Comparison of ENCODE assay signal across 4 cellular contexts in the genomic region with DNA sequence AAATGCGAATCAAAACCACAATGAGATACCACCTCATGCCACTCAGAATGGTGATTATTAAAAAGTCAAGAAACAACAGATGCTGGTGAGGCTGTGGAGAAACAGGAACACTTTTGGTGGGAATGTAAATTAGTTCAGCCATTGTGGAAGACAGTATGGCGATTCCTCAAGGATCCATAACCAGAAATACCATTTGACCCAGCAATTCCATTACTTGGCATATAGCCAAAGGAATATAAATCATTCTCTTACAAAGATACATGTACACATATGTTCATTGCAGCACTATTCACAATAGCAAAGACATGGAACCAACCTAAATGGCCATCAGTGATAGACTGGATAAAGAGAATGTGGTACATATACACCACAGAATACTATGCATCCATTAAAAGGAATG. TPM values are rescaled to one million over a fixed set of nuclear protein-coding genes. Genes with fewer than 3 reads are reported as not detected.
"Had no signal": no experiment of that assay in that cellular context is flagged by ENCODE, and none has a peak within 500 bp of the region (broad histone marks: within the 10 kb centered on the region; RNA-seq: fewer than 3 reads in every experiment).

No MANE protein-coding gene starts in this region.

RNA-seq across cellular contexts. Expression of gene TMEM178A, which starts 9.5 kb away (rescaled TPM):
- total RNA-seq: lung microvascular endothelial cell, mononuclear cell had no signal
- polyA plus RNA-seq: immature natural killer cell; naive thymus-derived CD4-positive, alpha-beta T cell had no signal
